Comparison of ENCODE assay signal across 1 cellular context in genomic region chr1:160680399-160680798, GRCh38.
TF ChIP-seq lines count a peak whose summit lies in the region.

No MANE protein-coding gene starts in this region.

TF ChIP-seq in GM23338, 12 proteins besides CTCF, POLR2A, EP300 and RAD21:
- TF ChIP-seq JUNB (IDR thresholded peaks at IDR 0.05; ENCODE audit: unreplicated experiment) (no peak), STAT1 (IDR thresholded peaks at IDR 0.05; ENCODE audit: unreplicated experiment) (no peak), REST (IDR thresholded peaks at IDR 0.05; ENCODE audit: unreplicated experiment) (no peak), ZNF331 (CRISPR knock-in tag; IDR thresholded peaks at IDR 0.05; ENCODE audit: low read depth) (no peak), CREB1 (CRISPR knock-in tag; IDR thresholded peaks at IDR 0.05; ENCODE audit: low read depth) (no peak), POLR2AphosphoS5 (IDR thresholded peaks at IDR 0.05; ENCODE audit: low read depth) (no peak), ETS1 (IDR thresholded peaks at IDR 0.05) (no peak), EZH2phosphoT487 (IDR thresholded peaks at IDR 0.05; ENCODE audit: unreplicated experiment) (no peak), EZH2 (IDR thresholded peaks at IDR 0.05; ENCODE audit: low read depth, unreplicated experiment) (no peak), ZNF114 (CRISPR knock-in tag; IDR thresholded peaks at IDR 0.05) (no peak), NANOG (IDR thresholded peaks at IDR 0.05; ENCODE audit: borderline replicate concordance) (no peak)
- TF ChIP-seq, protein P1, sequence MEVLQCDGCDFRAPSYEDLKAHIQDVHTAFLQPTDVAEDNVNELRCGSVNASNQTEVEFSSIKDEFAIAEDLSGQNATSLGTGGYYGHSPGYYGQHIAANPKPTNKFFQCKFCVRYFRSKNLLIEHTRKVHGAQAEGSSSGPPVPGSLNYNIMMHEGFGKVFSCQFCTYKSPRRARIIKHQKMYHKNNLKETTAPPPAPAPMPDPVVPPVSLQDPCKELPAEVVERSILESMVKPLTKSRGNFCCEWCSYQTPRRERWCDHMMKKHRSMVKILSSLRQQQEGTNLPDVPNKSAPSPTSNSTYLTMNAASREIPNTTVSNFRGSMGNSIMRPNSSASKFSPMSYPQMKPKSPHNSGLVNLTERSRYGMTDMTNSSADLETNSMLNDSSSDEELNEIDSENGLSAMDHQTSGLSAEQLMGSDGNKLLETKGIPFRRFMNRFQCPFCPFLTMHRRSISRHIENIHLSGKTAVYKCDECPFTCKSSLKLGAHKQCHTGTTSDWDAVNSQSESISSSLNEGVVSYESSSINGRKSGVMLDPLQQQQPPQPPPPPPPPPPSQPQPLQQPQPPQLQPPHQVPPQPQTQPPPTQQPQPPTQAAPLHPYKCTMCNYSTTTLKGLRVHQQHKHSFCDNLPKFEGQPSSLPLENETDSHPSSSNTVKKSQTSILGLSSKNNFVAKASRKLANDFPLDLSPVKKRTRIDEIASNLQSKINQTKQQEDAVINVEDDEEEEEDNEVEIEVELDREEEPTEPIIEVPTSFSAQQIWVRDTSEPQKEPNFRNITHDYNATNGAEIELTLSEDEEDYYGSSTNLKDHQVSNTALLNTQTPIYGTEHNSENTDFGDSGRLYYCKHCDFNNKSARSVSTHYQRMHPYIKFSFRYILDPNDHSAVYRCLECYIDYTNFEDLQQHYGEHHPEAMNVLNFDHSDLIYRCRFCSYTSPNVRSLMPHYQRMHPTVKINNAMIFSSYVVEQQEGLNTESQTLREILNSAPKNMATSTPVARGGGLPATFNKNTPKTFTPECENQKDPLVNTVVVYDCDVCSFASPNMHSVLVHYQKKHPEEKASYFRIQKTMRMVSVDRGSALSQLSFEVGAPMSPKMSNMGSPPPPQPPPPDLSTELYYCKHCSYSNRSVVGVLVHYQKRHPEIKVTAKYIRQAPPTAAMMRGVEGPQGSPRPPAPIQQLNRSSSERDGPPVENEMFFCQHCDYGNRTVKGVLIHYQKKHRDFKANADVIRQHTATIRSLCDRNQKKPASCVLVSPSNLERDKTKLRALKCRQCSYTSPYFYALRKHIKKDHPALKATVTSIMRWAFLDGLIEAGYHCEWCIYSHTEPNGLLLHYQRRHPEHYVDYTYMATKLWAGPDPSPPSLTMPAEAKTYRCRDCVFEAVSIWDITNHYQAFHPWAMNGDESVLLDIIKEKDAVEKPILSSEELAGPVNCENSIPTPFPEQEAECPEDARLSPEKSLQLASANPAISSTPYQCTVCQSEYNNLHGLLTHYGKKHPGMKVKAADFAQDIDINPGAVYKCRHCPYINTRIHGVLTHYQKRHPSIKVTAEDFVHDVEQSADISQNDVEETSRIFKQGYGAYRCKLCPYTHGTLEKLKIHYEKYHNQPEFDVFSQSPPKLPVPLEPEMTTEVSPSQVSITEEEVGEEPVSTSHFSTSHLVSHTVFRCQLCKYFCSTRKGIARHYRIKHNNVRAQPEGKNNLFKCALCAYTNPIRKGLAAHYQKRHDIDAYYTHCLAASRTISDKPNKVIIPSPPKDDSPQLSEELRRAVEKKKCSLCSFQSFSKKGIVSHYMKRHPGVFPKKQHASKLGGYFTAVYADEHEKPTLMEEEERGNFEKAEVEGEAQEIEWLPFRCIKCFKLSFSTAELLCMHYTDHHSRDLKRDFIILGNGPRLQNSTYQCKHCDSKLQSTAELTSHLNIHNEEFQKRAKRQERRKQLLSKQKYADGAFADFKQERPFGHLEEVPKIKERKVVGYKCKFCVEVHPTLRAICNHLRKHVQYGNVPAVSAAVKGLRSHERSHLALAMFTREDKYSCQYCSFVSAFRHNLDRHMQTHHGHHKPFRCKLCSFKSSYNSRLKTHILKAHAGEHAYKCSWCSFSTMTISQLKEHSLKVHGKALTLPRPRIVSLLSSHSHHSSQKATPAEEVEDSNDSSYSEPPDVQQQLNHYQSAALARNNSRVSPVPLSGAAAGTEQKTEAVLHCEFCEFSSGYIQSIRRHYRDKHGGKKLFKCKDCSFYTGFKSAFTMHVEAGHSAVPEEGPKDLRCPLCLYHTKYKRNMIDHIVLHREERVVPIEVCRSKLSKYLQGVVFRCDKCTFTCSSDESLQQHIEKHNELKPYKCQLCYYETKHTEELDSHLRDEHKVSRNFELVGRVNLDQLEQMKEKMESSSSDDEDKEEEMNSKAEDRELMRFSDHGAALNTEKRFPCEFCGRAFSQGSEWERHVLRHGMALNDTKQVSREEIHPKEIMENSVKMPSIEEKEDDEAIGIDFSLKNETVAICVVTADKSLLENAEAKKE (CRISPR knock-in tag; IDR thresholded peaks at IDR 0.05) = no peak
